In genomic region chr11:105903113-105903512, GRCh38 we compare ENCODE assay signal across 20 cellular contexts.
"Had no signal": no experiment of that assay in that cellular context is flagged by ENCODE, and none has a peak within 500 bp of the region (broad histone marks: within the 10 kb centered on the region; RNA-seq: fewer than 3 reads in every experiment).

No MANE protein-coding gene starts in this region.

- H3K4me3 ChIP-seq: lung, sigmoid colon, smooth muscle cell, testis had no signal

- H3K27ac ChIP-seq: sigmoid colon, testis had no signal

- DNase-seq: activated B cell treated with CpG ODN at 0.5 μM for 24 hours; activated CD4-positive, alpha-beta T cell treated with anti-CD3 and anti-CD28 coated beads for 4 hours; activated CD4-positive, alpha-beta T cell treated with anti-CD3 and anti-CD28 coated beads, Interleukin-2, amount 50 U/mL, for 48 hours; activated naive CD4-positive, alpha-beta T cell treated with Interleukin-2 at 50 U/mL for 16 hours; activated naive CD8-positive, alpha-beta T cell treated with anti-CD3 and anti-CD28 coated beads for 36 hours; activated T-cell treated with anti-CD3 and anti-CD28 coated beads, Interleukin-2, amount 50 U/mL, for 48 hours; central memory CD4-positive, alpha-beta T cell; effector memory CD4-positive, alpha-beta T cell; foreskin melanocyte; naive thymus-derived CD4-positive, alpha-beta T cell; sigmoid colon; stimulated activated CD4-positive, alpha-beta T cell treated with anti-CD3 and anti-CD28 coated beads, Interleukin-15, amount 100 ng/mL, for 24 hours; stimulated activated CD4-positive, alpha-beta T cell treated with anti-CD3 and anti-CD28 coated beads, Interleukin-2, amount 100 ng/mL, for 48 hours; stimulated activated naive CD4-positive, alpha-beta T cell; T-helper 1 cell; testis; trophoblast cell had no signal

- ATAC-seq: left lobe of liver; naive thymus-derived CD4-positive, alpha-beta T cell had no signal

- H3K4me1 ChIP-seq: sigmoid colon, testis had no signal

- H3K36me3 ChIP-seq: sigmoid colon had no signal

- H3K27me3 ChIP-seq: sigmoid colon, testis had no signal

- H3K9me3 ChIP-seq: sigmoid colon, testis had no signal
